Comparison of ENCODE assay signal across 9 cellular contexts in genomic region chr7:42227931-42228591, GRCh38. TPM values are rescaled to one million over a fixed set of nuclear protein-coding genes. Genes with fewer than 3 reads are reported as not detected.
DNase-seq lines count a peak whose midpoint lies in the region; ATAC-seq and TF ChIP-seq lines count a peak whose summit lies in the region.
"Had no signal": no experiment of that assay in that cellular context is flagged by ENCODE, and none has a peak within 500 bp of the region (broad histone marks: within the 10 kb centered on the region; RNA-seq: fewer than 3 reads in every experiment).

No MANE protein-coding gene starts in this region.

- H3K4me1 Mint-ChIP-seq in endothelial cell (ENCODE audit: unreplicated experiment), result peaks cover 7% of the 10 kb centered on the region
- H3K4me1 Mint-ChIP-seq in natural killer cell treated with Interleukin-12 subunit alpha and Interleukin-12 subunit beta and Interleukin-15 and Interleukin-18, amount 100 ng/mL, for 72 hours (ENCODE audit: low read depth in 2 of 2), result peaks cover 0 to 7% of the 10 kb centered on the region in 2 donors

- no peaks in the 10 kb centered on the region for H3K36me3 Mint-ChIP-seq in endothelial cell (ENCODE audit: low read depth, unreplicated experiment)
- no peaks in the 10 kb centered on the region for H3K36me3 Mint-ChIP-seq in natural killer cell treated with Interleukin-12 subunit alpha and Interleukin-12 subunit beta and Interleukin-15 and Interleukin-18, amount 100 ng/mL, for 72 hours

- peak; percentile 46 for ATAC-seq in HG02970 (IDR thresholded peaks at IDR 0.05; ENCODE audit: low FRiP score, unreplicated experiment)
- ATAC-seq in natural killer cell treated with Interleukin-12 subunit alpha and Interleukin-12 subunit beta and Interleukin-15 and Interleukin-18, amount 100 ng/mL, for 72 hours, result peak; percentile 66 to 88
- ATAC-seq in HG02763 (IDR thresholded peaks at IDR 0.05; ENCODE audit: unreplicated experiment), result no peak

- no peak overlapping the region for H3K27ac Mint-ChIP-seq in endothelial cell (ENCODE audit: unreplicated experiment)
- no peak overlapping the region for H3K27ac Mint-ChIP-seq in natural killer cell treated with Interleukin-12 subunit alpha and Interleukin-12 subunit beta and Interleukin-15 and Interleukin-18, amount 100 ng/mL, for 72 hours
- H3K27ac Mint-ChIP-seq: activated B cell treated with CpG ODN at 0.5 μM for 24 hours had no signal

- H3K27me3 Mint-ChIP-seq in endothelial cell (ENCODE audit: unreplicated experiment), result no peaks in the 10 kb centered on the region
- peaks cover 37 to 46% of the 10 kb centered on the region in 2 donors for H3K27me3 Mint-ChIP-seq in natural killer cell treated with Interleukin-12 subunit alpha and Interleukin-12 subunit beta and Interleukin-15 and Interleukin-18, amount 100 ng/mL, for 72 hours

- peak overlapping the region; percentile 81 for H3K4me3 Mint-ChIP-seq in endothelial cell (ENCODE audit: unreplicated experiment)
- peak overlapping the region; percentile 1 for H3K4me3 Mint-ChIP-seq in natural killer cell treated with Interleukin-12 subunit alpha and Interleukin-12 subunit beta and Interleukin-15 and Interleukin-18, amount 100 ng/mL, for 72 hours
- H3K4me3 Mint-ChIP-seq: activated B cell treated with CpG ODN at 0.5 μM for 24 hours had no signal

- TF ChIP-seq CTCF in endothelial cell (IDR thresholded peaks at IDR 0.05; ENCODE audit: unreplicated experiment), result no peak

- H3K9me3 Mint-ChIP-seq in endothelial cell (ENCODE audit: unreplicated experiment), result no peaks in the 10 kb centered on the region
- no peaks in the 10 kb centered on the region for H3K9me3 Mint-ChIP-seq in natural killer cell treated with Interleukin-12 subunit alpha and Interleukin-12 subunit beta and Interleukin-15 and Interleukin-18, amount 100 ng/mL, for 72 hours
- H3K9me3 Mint-ChIP-seq: activated B cell treated with CpG ODN at 0.5 μM for 24 hours had no signal

- peak; percentile 82 for DNase-seq in ELF-1 (ENCODE audit: low read depth, low spot score)
- DNase-seq in endothelial cell (ENCODE audit: low spot score), result peak; percentile 33
- DNase-seq in natural killer cell treated with Interleukin-12 subunit alpha and Interleukin-12 subunit beta and Interleukin-15 and Interleukin-18, amount 100 ng/mL, for 72 hours (ENCODE audit: low spot score), result no peak
- DNase-seq in hippocampal formation (lab: John Stamatoyannopoulos, UW), result no peak
- DNase-seq in mesenteric fat pad (ENCODE audit: low spot score), result no peak
- no peak for DNase-seq in NCI-H226
- DNase-seq: activated B cell treated with CpG ODN at 0.5 μM for 24 hours had no signal

RNA-seq across cellular contexts. Expression of gene GLI3, which starts 8.9 kb away (rescaled TPM):
- 24.9 TPM for total RNA-seq in endothelial cell (ENCODE audit: unreplicated experiment)
- 1 to 10 TPM in 1 of 2 donors, under 1 TPM in 1; 0.25 to 1.1 TPM for total RNA-seq in natural killer cell treated with Interleukin-12 subunit alpha and Interleukin-12 subunit beta and Interleukin-15 and Interleukin-18, amount 100 ng/mL, for 72 hours
- total RNA-seq in mesenteric fat pad, result 25.5 TPM
- total RNA-seq: activated B cell treated with CpG ODN at 0.5 μM for 24 hours had no signal

Comparison
In these comparisons a context has a peak if more than half of its experiments do, and no peak if none do; other contexts are left out.
1. DNase-seq: peak in ELF-1 (single experiment) and endothelial cell (single experiment); none in natural killer cell treated with Interleukin-12 subunit alpha and Interleukin-12 subunit beta and Interleukin-15 and Interleukin-18, amount 100 ng/mL, for 72 hours (single experiment), hippocampal formation (0 of 2), mesenteric fat pad (single experiment) and NCI-H226 (single experiment).
2. RNA of gene GLI3, which starts 8.9 kb away (total RNA-seq): 25.5 TPM in mesenteric fat pad (single experiment) and 24.9 TPM in endothelial cell (single experiment); 0.25 to 1.1 TPM in natural killer cell treated with Interleukin-12 subunit alpha and Interleukin-12 subunit beta and Interleukin-15 and Interleukin-18, amount 100 ng/mL, for 72 hours; every median in the first group is over 10 times any median in the second.